Comparison of ENCODE assay signal across 1 cellular context in the genomic region with DNA sequence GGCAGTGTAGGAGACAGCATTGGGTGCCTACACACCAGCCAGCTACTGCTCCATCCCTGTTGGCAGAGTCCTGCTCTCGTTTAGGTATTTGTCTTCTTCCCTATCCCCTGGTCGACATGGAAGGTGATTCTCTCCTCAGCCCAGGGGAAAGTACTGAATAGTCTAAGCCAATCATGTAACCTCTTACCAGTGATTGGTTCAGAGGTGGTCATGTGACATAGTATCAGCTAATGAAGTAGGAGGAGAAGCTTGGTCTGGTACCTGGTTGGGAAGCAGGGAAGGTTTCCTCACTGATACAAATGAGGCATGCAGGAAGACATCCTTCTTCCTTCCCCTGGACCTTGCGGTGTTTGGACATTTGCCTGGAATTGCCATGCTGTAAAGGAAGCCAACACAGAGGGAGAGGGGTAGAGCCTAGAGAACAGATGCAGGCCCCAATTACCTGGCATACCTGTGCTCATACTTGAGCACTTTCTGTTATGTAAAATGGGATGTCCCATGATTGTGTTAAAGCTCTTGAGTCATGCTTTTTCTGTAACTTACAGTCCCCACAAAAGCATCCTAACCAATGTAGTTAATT.
A peak's percentile ranks its signal among the peaks of the same experiment; 100 is the strongest.
TF ChIP-seq lines count a peak whose summit lies in the region.

No MANE protein-coding gene starts in this region.

TF ChIP-seq in K562, 482 proteins besides CTCF, POLR2A, EP300 and RAD21 (continued from another document):
- TF ChIP-seq USF2 (CRISPR knock-in tag; IDR thresholded peaks at IDR 0.05) = peak; percentile 35
- peak; percentile 72; the same call in 1 of the 2 replicates for TF ChIP-seq RAD51 (IDR thresholded peaks at IDR 0.05; ENCODE audit: borderline replicate concordance, low read depth)
- TF ChIP-seq HNRNPUL1 (IDR thresholded peaks at IDR 0.05; ENCODE audit: low read length) = no peak
- TF ChIP-seq CEBPG (CRISPR knock-in tag; IDR thresholded peaks at IDR 0.05) = no peak
- no peak for TF ChIP-seq CEBPG (tag; conservative IDR thresholded peaks at IDR 0.05 in 1 of 2, IDR thresholded peaks at IDR 0.05 in 1 of 2)
- no peak for TF ChIP-seq XRCC3 (IDR thresholded peaks at IDR 0.05)
- no peak for TF ChIP-seq NR3C1 (CRISPR knock-in tag; IDR thresholded peaks at IDR 0.05)
- TF ChIP-seq DPF2 (IDR thresholded peaks at IDR 0.05) = no peak
- peak; percentile 25 for TF ChIP-seq RBM25 (IDR thresholded peaks at IDR 0.05; ENCODE audit: low read depth, low read length, severe bottlenecking)
- TF ChIP-seq TOE1 (IDR thresholded peaks at IDR 0.05; ENCODE audit: borderline replicate concordance) = 0 out of 2 replicates have a peak, but pooled peaks have one; percentile 47
- TF ChIP-seq TOE1 (CRISPR knock-in tag; IDR thresholded peaks at IDR 0.05; ENCODE audit: borderline replicate concordance, low read depth) = no peak
- TF ChIP-seq BRD9 (IDR thresholded peaks at IDR 0.05; ENCODE audit: low read depth, partially characterized antibody) = no peak
- no peak for TF ChIP-seq RBM34 (IDR thresholded peaks at IDR 0.05; ENCODE audit: borderline replicate concordance, insufficient read depth, low read length)
- TF ChIP-seq ESRRA (IDR thresholded peaks at IDR 0.05; ENCODE audit: borderline replicate concordance, low read depth) = no peak
- TF ChIP-seq, protein P1, sequence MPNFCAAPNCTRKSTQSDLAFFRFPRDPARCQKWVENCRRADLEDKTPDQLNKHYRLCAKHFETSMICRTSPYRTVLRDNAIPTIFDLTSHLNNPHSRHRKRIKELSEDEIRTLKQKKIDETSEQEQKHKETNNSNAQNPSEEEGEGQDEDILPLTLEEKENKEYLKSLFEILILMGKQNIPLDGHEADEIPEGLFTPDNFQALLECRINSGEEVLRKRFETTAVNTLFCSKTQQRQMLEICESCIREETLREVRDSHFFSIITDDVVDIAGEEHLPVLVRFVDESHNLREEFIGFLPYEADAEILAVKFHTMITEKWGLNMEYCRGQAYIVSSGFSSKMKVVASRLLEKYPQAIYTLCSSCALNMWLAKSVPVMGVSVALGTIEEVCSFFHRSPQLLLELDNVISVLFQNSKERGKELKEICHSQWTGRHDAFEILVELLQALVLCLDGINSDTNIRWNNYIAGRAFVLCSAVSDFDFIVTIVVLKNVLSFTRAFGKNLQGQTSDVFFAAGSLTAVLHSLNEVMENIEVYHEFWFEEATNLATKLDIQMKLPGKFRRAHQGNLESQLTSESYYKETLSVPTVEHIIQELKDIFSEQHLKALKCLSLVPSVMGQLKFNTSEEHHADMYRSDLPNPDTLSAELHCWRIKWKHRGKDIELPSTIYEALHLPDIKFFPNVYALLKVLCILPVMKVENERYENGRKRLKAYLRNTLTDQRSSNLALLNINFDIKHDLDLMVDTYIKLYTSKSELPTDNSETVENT (CRISPR knock-in tag; IDR thresholded peaks at IDR 0.05) = no peak
- TF ChIP-seq TBP (optimal IDR thresholded peaks at IDR 0.05; ENCODE audit: low read depth, low read length) = no peak
- TF ChIP-seq THRAP3 (IDR thresholded peaks at IDR 0.05; ENCODE audit: borderline replicate concordance) = no peak
- peak; percentile 85 for TF ChIP-seq NFYB (IDR thresholded peaks at IDR 0.05; ENCODE audit: extremely low read depth, insufficient read length)
- TF ChIP-seq, protein P2, sequence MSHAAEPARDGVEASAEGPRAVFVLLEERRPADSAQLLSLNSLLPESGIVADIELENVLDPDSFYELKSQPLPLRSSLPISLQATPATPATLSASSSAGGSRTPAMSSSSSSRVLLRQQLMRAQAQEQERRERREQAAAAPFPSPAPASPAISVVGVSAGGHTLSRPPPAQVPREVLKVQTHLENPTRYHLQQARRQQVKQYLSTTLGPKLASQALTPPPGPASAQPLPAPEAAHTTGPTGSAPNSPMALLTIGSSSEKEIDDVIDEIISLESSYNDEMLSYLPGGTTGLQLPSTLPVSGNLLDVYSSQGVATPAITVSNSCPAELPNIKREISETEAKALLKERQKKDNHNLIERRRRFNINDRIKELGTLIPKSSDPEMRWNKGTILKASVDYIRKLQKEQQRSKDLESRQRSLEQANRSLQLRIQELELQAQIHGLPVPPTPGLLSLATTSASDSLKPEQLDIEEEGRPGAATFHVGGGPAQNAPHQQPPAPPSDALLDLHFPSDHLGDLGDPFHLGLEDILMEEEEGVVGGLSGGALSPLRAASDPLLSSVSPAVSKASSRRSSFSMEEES (CRISPR knock-in tag; IDR thresholded peaks at IDR 0.05) = peak; percentile 83
- TF ChIP-seq ZNF785 (CRISPR knock-in tag; IDR thresholded peaks at IDR 0.05) = no peak
- TF ChIP-seq CREBBP (IDR thresholded peaks at IDR 0.05; ENCODE audit: low read depth, low read length) = no peak
- no peak for TF ChIP-seq TCF15 (CRISPR knock-in tag; IDR thresholded peaks at IDR 0.05)
- TF ChIP-seq MAFK (IDR thresholded peaks at IDR 0.05; ENCODE audit: low read length) = no peak
TF ChIP-seq in K562: peak in this region for 6.
